In genomic region chr7:78139335-78139734, GRCh38 we compare ENCODE assay signal across 13 cellular contexts.
DNase-seq lines count a peak whose midpoint lies in the region; TF ChIP-seq lines count a peak whose summit lies in the region.
"Had no signal": no experiment of that assay in that cellular context is flagged by ENCODE, and none has a peak within 500 bp of the region (broad histone marks: within the 10 kb centered on the region; RNA-seq: fewer than 3 reads in every experiment).

No MANE protein-coding gene starts in this region.

- H3K27ac Mint-ChIP-seq in activated CD4-positive, alpha-beta memory T cell treated with anti-CD3 and anti-CD28 coated beads, Interleukin-2, amount 10 ng/mL, durations not matched to agents 7 days and 5 days = no peak overlapping the region
- H3K27ac Mint-ChIP-seq in activated naive CD4-positive, alpha-beta T cell treated with anti-CD3 and anti-CD28 coated beads, Interleukin-2, amount 10 ng/mL, durations not matched to agents 7 days and 5 days = no peak overlapping the region
- no peak overlapping the region for H3K27ac Mint-ChIP-seq in activated CD4-positive, alpha-beta T cell treated with anti-CD3 and anti-CD28 coated beads, Interleukin-2, amount 10 ng/mL, durations not matched to agents 24 days and 14 days
- H3K27ac Mint-ChIP-seq: activated CD8-positive, alpha-beta T cell treated with anti-CD3 and anti-CD28 coated beads for 36 hours; naive B cell had no signal

- no peaks in the 10 kb centered on the region for H3K36me3 Mint-ChIP-seq in activated CD4-positive, alpha-beta memory T cell treated with anti-CD3 and anti-CD28 coated beads, Interleukin-2, amount 10 ng/mL, durations not matched to agents 7 days and 5 days (ENCODE audit: low read depth)
- H3K36me3 Mint-ChIP-seq in activated naive CD4-positive, alpha-beta T cell treated with anti-CD3 and anti-CD28 coated beads, Interleukin-2, amount 10 ng/mL, durations not matched to agents 7 days and 5 days = no peaks in the 10 kb centered on the region
- no peaks in the 10 kb centered on the region for H3K36me3 Mint-ChIP-seq in activated CD4-positive, alpha-beta T cell treated with anti-CD3 and anti-CD28 coated beads, Interleukin-2, amount 10 ng/mL, durations not matched to agents 24 days and 14 days (ENCODE audit: low read depth)
- H3K36me3 Mint-ChIP-seq: naive B cell had no signal

- intact Hi-C loops in uterus (cut with DNase I; ENCODE audit: low total_unique reads) = no loop called here
- intact Hi-C loops in activated CD4-positive, alpha-beta T cell treated with anti-CD3 and anti-CD28 coated beads, Interleukin-2, amount 10 ng/mL, durations not matched to agents 24 days and 14 days (cut with micrococcal nuclease) = no loop called here

- no peaks in the 10 kb centered on the region for H3K27me3 ChIP-seq in uterus

- no peaks in the 10 kb centered on the region for H3K9me3 ChIP-seq in uterus
- H3K9me3 ChIP-seq: Caco-2 had no signal

- TF ChIP-seq CTCF in fibroblast of villous mesenchyme (IDR thresholded peaks at IDR 0.05; ENCODE audit: insufficient read depth, low read depth, low read length) (no peak), uterus (IDR thresholded peaks at IDR 0.05) (no peak)

- H3K27ac ChIP-seq in uterus = no peak overlapping the region

- H3K4me3 ChIP-seq in fibroblast of villous mesenchyme (ENCODE audit: low read depth, low read length) = no peak overlapping the region
- no peak overlapping the region for H3K4me3 ChIP-seq in uterus

- H3K9me3 Mint-ChIP-seq in activated CD4-positive, alpha-beta memory T cell treated with anti-CD3 and anti-CD28 coated beads, Interleukin-2, amount 10 ng/mL, durations not matched to agents 7 days and 5 days = no peaks in the 10 kb centered on the region
- H3K9me3 Mint-ChIP-seq in activated naive CD4-positive, alpha-beta T cell treated with anti-CD3 and anti-CD28 coated beads, Interleukin-2, amount 10 ng/mL, durations not matched to agents 7 days and 5 days = no peaks in the 10 kb centered on the region
- H3K9me3 Mint-ChIP-seq in activated CD4-positive, alpha-beta T cell treated with anti-CD3 and anti-CD28 coated beads, Interleukin-2, amount 10 ng/mL, durations not matched to agents 24 days and 14 days = no peaks in the 10 kb centered on the region
- H3K9me3 Mint-ChIP-seq: activated CD8-positive, alpha-beta T cell treated with anti-CD3 and anti-CD28 coated beads for 36 hours; central memory CD8-positive, alpha-beta T cell; naive B cell had no signal

- no peaks in the 10 kb centered on the region for H3K4me1 ChIP-seq in uterus
- H3K4me1 ChIP-seq: Caco-2 had no signal

- no peak overlapping the region for H3K4me3 Mint-ChIP-seq in activated CD4-positive, alpha-beta memory T cell treated with anti-CD3 and anti-CD28 coated beads, Interleukin-2, amount 10 ng/mL, durations not matched to agents 7 days and 5 days
- H3K4me3 Mint-ChIP-seq in activated naive CD4-positive, alpha-beta T cell treated with anti-CD3 and anti-CD28 coated beads, Interleukin-2, amount 10 ng/mL, durations not matched to agents 7 days and 5 days = no peak overlapping the region
- no peak overlapping the region for H3K4me3 Mint-ChIP-seq in activated CD4-positive, alpha-beta T cell treated with anti-CD3 and anti-CD28 coated beads, Interleukin-2, amount 10 ng/mL, durations not matched to agents 24 days and 14 days
- H3K4me3 Mint-ChIP-seq: activated CD8-positive, alpha-beta T cell treated with anti-CD3 and anti-CD28 coated beads for 36 hours; central memory CD8-positive, alpha-beta T cell; naive B cell had no signal

- H3K4me1 Mint-ChIP-seq in activated CD4-positive, alpha-beta memory T cell treated with anti-CD3 and anti-CD28 coated beads, Interleukin-2, amount 10 ng/mL, durations not matched to agents 7 days and 5 days = no peaks in the 10 kb centered on the region
- H3K4me1 Mint-ChIP-seq in activated naive CD4-positive, alpha-beta T cell treated with anti-CD3 and anti-CD28 coated beads, Interleukin-2, amount 10 ng/mL, durations not matched to agents 7 days and 5 days = no peaks in the 10 kb centered on the region
- H3K4me1 Mint-ChIP-seq in activated CD4-positive, alpha-beta T cell treated with anti-CD3 and anti-CD28 coated beads, Interleukin-2, amount 10 ng/mL, durations not matched to agents 24 days and 14 days = no peaks in the 10 kb centered on the region
- H3K4me1 Mint-ChIP-seq: central memory CD8-positive, alpha-beta T cell; naive B cell had no signal

- no peaks in the 10 kb centered on the region for H3K36me3 ChIP-seq in uterus

- CTCF ChIA-PET in activated CD4-positive, alpha-beta memory T cell treated with anti-CD3 and anti-CD28 coated beads, Interleukin-2, amount 10 ng/mL, durations not matched to agents 7 days and 5 days (lab: Charles Lee) = no interaction called here
- CTCF ChIA-PET in activated naive CD4-positive, alpha-beta T cell treated with anti-CD3 and anti-CD28 coated beads, Interleukin-2, amount 10 ng/mL, durations not matched to agents 7 days and 5 days (lab: Charles Lee) = no interaction called here

- DNase-seq in GM04503 (ENCODE audit: low read depth) = peak; percentile 77
- DNase-seq in RPMI7951 (ENCODE audit: low read depth) = peak; percentile 85
- peak; percentile 55 for DNase-seq in fibroblast of villous mesenchyme (ENCODE audit: low read depth)
- peak; percentile 94 for DNase-seq in renal cortical epithelial cell (ENCODE audit: low read depth)
- DNase-seq in activated CD4-positive, alpha-beta memory T cell treated with anti-CD3 and anti-CD28 coated beads, Interleukin-2, amount 10 ng/mL, durations not matched to agents 7 days and 5 days = no peak
- DNase-seq in uterus = no peak
- DNase-seq in activated naive CD4-positive, alpha-beta T cell treated with anti-CD3 and anti-CD28 coated beads, Interleukin-2, amount 10 ng/mL, durations not matched to agents 7 days and 5 days = no peak
- no peak for DNase-seq in activated CD4-positive, alpha-beta T cell treated with anti-CD3 and anti-CD28 coated beads, Interleukin-2, amount 10 ng/mL, durations not matched to agents 24 days and 14 days
- DNase-seq: activated CD8-positive, alpha-beta T cell treated with anti-CD3 and anti-CD28 coated beads for 36 hours; activated naive CD4-positive, alpha-beta T cell; Caco-2; naive B cell had no signal

- no peak for TF ChIP-seq POLR2A in uterus (IDR thresholded peaks at IDR 0.05)

- peaks cover 3% of the 10 kb centered on the region for H3K27me3 Mint-ChIP-seq in activated CD4-positive, alpha-beta memory T cell treated with anti-CD3 and anti-CD28 coated beads, Interleukin-2, amount 10 ng/mL, durations not matched to agents 7 days and 5 days
- no peaks in the 10 kb centered on the region for H3K27me3 Mint-ChIP-seq in activated naive CD4-positive, alpha-beta T cell treated with anti-CD3 and anti-CD28 coated beads, Interleukin-2, amount 10 ng/mL, durations not matched to agents 7 days and 5 days
- no peaks in the 10 kb centered on the region for H3K27me3 Mint-ChIP-seq in activated CD4-positive, alpha-beta T cell treated with anti-CD3 and anti-CD28 coated beads, Interleukin-2, amount 10 ng/mL, durations not matched to agents 24 days and 14 days

- POLR2A ChIA-PET in activated CD4-positive, alpha-beta memory T cell treated with anti-CD3 and anti-CD28 coated beads, Interleukin-2, amount 10 ng/mL, durations not matched to agents 7 days and 5 days (lab: Charles Lee) = no interaction called here

Comparison
In these comparisons a context has a peak if more than half of its experiments do, and no peak if none do; other contexts are left out.
1. DNase-seq: peak in GM04503 (single experiment), RPMI7951 (single experiment), fibroblast of villous mesenchyme (single experiment) and renal cortical epithelial cell (single experiment); none in activated CD4-positive, alpha-beta memory T cell treated with anti-CD3 and anti-CD28 coated beads, Interleukin-2, amount 10 ng/mL, durations not matched to agents 7 days and 5 days (single experiment), uterus (0 of 2), activated naive CD4-positive, alpha-beta T cell treated with anti-CD3 and anti-CD28 coated beads, Interleukin-2, amount 10 ng/mL, durations not matched to agents 7 days and 5 days (single experiment) and activated CD4-positive, alpha-beta T cell treated with anti-CD3 and anti-CD28 coated beads, Interleukin-2, amount 10 ng/mL, durations not matched to agents 24 days and 14 days (single experiment).